ENCODE assay signal across 11 cellular contexts in the genomic region with DNA sequence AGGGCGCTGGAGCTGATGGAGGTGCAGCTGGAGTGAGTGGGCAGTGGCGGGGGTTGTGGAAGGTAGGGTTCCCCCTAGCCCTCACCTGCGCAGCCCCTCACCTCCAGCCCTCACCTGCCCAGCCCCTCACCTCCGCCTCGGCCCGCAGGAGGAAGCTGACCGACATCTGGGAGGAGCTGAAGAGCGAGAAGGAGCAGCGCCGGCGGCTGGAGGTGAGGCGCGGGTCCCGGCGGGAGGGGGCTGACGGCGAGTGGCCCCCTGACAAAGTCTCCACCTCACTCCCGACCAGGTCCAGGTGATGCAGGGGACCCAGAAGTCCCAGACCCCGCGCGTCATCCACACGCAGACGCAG. TPM values are rescaled to one million over a fixed set of nuclear protein-coding genes. Genes with fewer than 3 reads are reported as not detected.
DNase-seq lines count a peak whose midpoint lies in the region; ATAC-seq and TF ChIP-seq lines count a peak whose summit lies in the region.
"Had no signal": no experiment of that assay in that cellular context is flagged by ENCODE, and none has a peak within 500 bp of the region (broad histone marks: within the 10 kb centered on the region; RNA-seq: fewer than 3 reads in every experiment).

No MANE protein-coding gene starts in this region.

- H3K27ac ChIP-seq in breast epithelium, result peak overlapping the region; percentile 88 to 96
- H3K27ac ChIP-seq in tibial nerve, result peak overlapping the region; percentile 26 to 95 (median 86)
- H3K27ac ChIP-seq: PC-9 had no signal

- H3K36me3 Mint-ChIP-seq in activated CD8-positive, alpha-beta memory T cell treated with anti-CD3 and anti-CD28 coated beads, Interleukin-2, amount 10 ng/mL, durations not matched to agents 7 days and 5 days, result peaks cover 2% of the 10 kb centered on the region
- H3K36me3 Mint-ChIP-seq in memory B cell, result no peaks in the 10 kb centered on the region

- CTCF ChIA-PET in activated CD8-positive, alpha-beta memory T cell treated with anti-CD3 and anti-CD28 coated beads, Interleukin-2, amount 10 ng/mL, durations not matched to agents 7 days and 5 days (lab: Charles Lee), result interaction anchor here (0.9 to 1.0 kb wide), 2 partner anchors 14 to 22 kb away, joined by 3 read pairs; no protein-coding TSS in a partner anchor

- H3K27ac Mint-ChIP-seq in activated CD8-positive, alpha-beta memory T cell treated with anti-CD3 and anti-CD28 coated beads, Interleukin-2, amount 10 ng/mL, durations not matched to agents 7 days and 5 days, result no peak overlapping the region
- H3K27ac Mint-ChIP-seq in memory B cell, result peak overlapping the region; percentile 42

- TF ChIP-seq EP300 in tibial nerve (IDR thresholded peaks at IDR 0.05), result no peak

- H3K36me3 ChIP-seq in breast epithelium (no peaks in the 10 kb centered on the region), tibial nerve (peaks cover 0 to 6% (median 0%) of the 10 kb centered on the region in 3 donors)

- ATAC-seq in activated CD8-positive, alpha-beta memory T cell treated with anti-CD3 and anti-CD28 coated beads, Interleukin-2, amount 10 ng/mL, durations not matched to agents 7 days and 5 days, result no peak
- ATAC-seq in memory B cell (ENCODE audit: low read depth) (peak; percentile 4), GM21723 (IDR thresholded peaks at IDR 0.05; ENCODE audit: unreplicated experiment) (no peak), HG03108 (IDR thresholded peaks at IDR 0.05; ENCODE audit: unreplicated experiment) (no peak)

- peak overlapping the region; percentile 75 to 94 (median 80) for H3K4me3 ChIP-seq in breast epithelium
- H3K4me3 ChIP-seq in tibial nerve, result peak overlapping the region; percentile 23 to 66 (median 46)
- H3K4me3 ChIP-seq: PC-9 had no signal

- no peaks in the 10 kb centered on the region for H3K27me3 ChIP-seq in breast epithelium
- H3K27me3 ChIP-seq in tibial nerve, result no peaks in the 10 kb centered on the region

- H3K4me1 ChIP-seq in breast epithelium (peaks cover 3 to 10% of the 10 kb centered on the region in 2 donors), tibial nerve (peaks cover 5 to 37% (median 22%) of the 10 kb centered on the region in 4 donors)

- H3K9me3 Mint-ChIP-seq in activated CD8-positive, alpha-beta memory T cell treated with anti-CD3 and anti-CD28 coated beads, Interleukin-2, amount 10 ng/mL, durations not matched to agents 7 days and 5 days (ENCODE audit: low read depth), result no peaks in the 10 kb centered on the region
- H3K9me3 Mint-ChIP-seq in memory B cell, result no peaks in the 10 kb centered on the region

- intact Hi-C loops in breast epithelium (cut with DNase I; ENCODE audit: low total_unique reads), result no loop called here

- H3K9me3 ChIP-seq in breast epithelium (no peaks in the 10 kb centered on the region), tibial nerve (no peaks in the 10 kb centered on the region)

- TF ChIP-seq CTCF in breast epithelium (IDR thresholded peaks at IDR 0.05) (no peak), tibial nerve (IDR thresholded peaks at IDR 0.05) (no peak)

- TF ChIP-seq POLR2A in breast epithelium (IDR thresholded peaks at IDR 0.05), result no peak
- TF ChIP-seq POLR2A in tibial nerve (IDR thresholded peaks at IDR 0.05), result no peak

- peak overlapping the region; percentile 5 for H3K4me3 Mint-ChIP-seq in activated CD8-positive, alpha-beta memory T cell treated with anti-CD3 and anti-CD28 coated beads, Interleukin-2, amount 10 ng/mL, durations not matched to agents 7 days and 5 days
- H3K4me3 Mint-ChIP-seq in memory B cell, result peak overlapping the region; percentile 86

- 42 to 49% methylated on average over 6 to 23 of the region's 23 CpGs for WGBS in tibial nerve, 2 donors

- no peak for DNase-seq in activated CD8-positive, alpha-beta memory T cell treated with anti-CD3 and anti-CD28 coated beads, Interleukin-2, amount 10 ng/mL, durations not matched to agents 7 days and 5 days
- DNase-seq in activated CD8-positive, alpha-beta memory T cell treated with anti-CD3 and anti-CD28 coated beads for 24 hours, result no peak
- DNase-seq in breast epithelium (ENCODE audit: low spot score in 2 of 2) (no peak), memory B cell (ENCODE audit: low spot score in 2 of 2) (no peak), tibial nerve (ENCODE audit: low spot score in 2 of 2) (no peak), RPMI8226 (no peak)
- DNase-seq: activated gamma-delta T cell, midbrain, PC-9 had no signal

- peaks cover 6% of the 10 kb centered on the region for H3K27me3 Mint-ChIP-seq in activated CD8-positive, alpha-beta memory T cell treated with anti-CD3 and anti-CD28 coated beads, Interleukin-2, amount 10 ng/mL, durations not matched to agents 7 days and 5 days
- H3K27me3 Mint-ChIP-seq in memory B cell, result peaks cover 4% of the 10 kb centered on the region

- peaks cover 27% of the 10 kb centered on the region for H3K4me1 Mint-ChIP-seq in activated CD8-positive, alpha-beta memory T cell treated with anti-CD3 and anti-CD28 coated beads, Interleukin-2, amount 10 ng/mL, durations not matched to agents 7 days and 5 days
- peaks cover 18% of the 10 kb centered on the region for H3K4me1 Mint-ChIP-seq in memory B cell

RNA-seq across cellular contexts. Expression of a gene that starts 2.7 kb away (rescaled TPM):
- total RNA-seq in activated CD8-positive, alpha-beta memory T cell treated with anti-CD3 and anti-CD28 coated beads, Interleukin-2, amount 10 ng/mL, durations not matched to agents 7 days and 5 days, result 10 to 100 TPM; 16.4 to 23.9 TPM
- total RNA-seq in breast epithelium (100 to 1,000 TPM in 2 of 3 donors, 10 to 100 TPM in 1; 62.1 to 129 (median 118) TPM), tibial nerve (100 to 1,000 TPM in 1 of 4 donors, 10 to 100 TPM in 3; 61.4 to 128 (median 86.3) TPM)

RNA-seq across cellular contexts. Expression of a gene that starts 14.6 kb away (rescaled TPM):
- total RNA-seq in activated CD8-positive, alpha-beta memory T cell treated with anti-CD3 and anti-CD28 coated beads, Interleukin-2, amount 10 ng/mL, durations not matched to agents 7 days and 5 days, result 10 to 100 TPM in 1 of 2 experiments, 1 to 10 TPM in 1; 5.5 to 11.0 TPM
- 10 to 100 TPM in 2 of 3 donors, under 1 TPM in 1; 0.80 to 18.7 (median 18.0) TPM for total RNA-seq in breast epithelium
- 1 to 10 TPM; 1.5 to 4.1 (median 2.4) TPM for total RNA-seq in tibial nerve
